Comparison of ENCODE assay signal across 9 cellular contexts in genomic region chr17:79874329-79874981, GRCh38. TPM values are rescaled to one million over a fixed set of nuclear protein-coding genes. Genes with fewer than 3 reads are reported as not detected.
DNase-seq lines count a peak whose midpoint lies in the region; ATAC-seq, FAIRE-seq and TF ChIP-seq lines count a peak whose summit lies in the region.
"Had no signal": no experiment of that assay in that cellular context is flagged by ENCODE, and none has a peak within 500 bp of the region (broad histone marks: within the 10 kb centered on the region; RNA-seq: fewer than 3 reads in every experiment).

No MANE protein-coding gene starts in this region.

- no peaks in the 10 kb centered on the region for H3K9me3 Mint-ChIP-seq in CD4-positive, alpha-beta T cell
- H3K9me3 Mint-ChIP-seq in effector memory CD8-positive, alpha-beta T cell = no peaks in the 10 kb centered on the region

- H3K4me2 ChIP-seq in OCI-LY3 (ENCODE audit: low read length) = peak overlapping the region; percentile 17; the same call in 1 of the 2 replicates
- H3K4me2 ChIP-seq in osteoblast (ENCODE audit: insufficient read depth, low read length) = no peak overlapping the region

- H3K9me3 ChIP-seq in CD4-positive, alpha-beta T cell (ENCODE audit: control insufficient read depth, low read length) = no peaks in the 10 kb centered on the region
- H3K9me3 ChIP-seq in OCI-LY3 (ENCODE audit: insufficient read depth, low read length) (no peaks in the 10 kb centered on the region), osteoblast (ENCODE audit: low read depth, low read length) (no peaks in the 10 kb centered on the region), gastrocnemius medialis (no peaks in the 10 kb centered on the region)
- H3K9me3 ChIP-seq: SJCRH30 had no signal

- CTCF ChIA-PET in CD4-positive, alpha-beta T cell (lab: Charles Lee) = interaction anchor here (1.5 kb wide), 1 partner anchor 10 kb away, joined by 4 read pairs; no protein-coding TSS in a partner anchor

- H3K9ac ChIP-seq in OCI-LY3 (ENCODE audit: low read length) = no peak overlapping the region

- H3K36me3 ChIP-seq in OCI-LY3 (replicated peaks; ENCODE audit: low read depth, low read length) (no peaks in the 10 kb centered on the region), osteoblast (ENCODE audit: insufficient read depth, low read length) (no peaks in the 10 kb centered on the region), gastrocnemius medialis (no peaks in the 10 kb centered on the region)
- H3K36me3 ChIP-seq: SJCRH30 had no signal

- H3K27me3 ChIP-seq in CD4-positive, alpha-beta T cell (ENCODE audit: control insufficient read depth, insufficient read depth, low read length) = no peaks in the 10 kb centered on the region
- H3K27me3 ChIP-seq in OCI-LY3 (ENCODE audit: low read depth, low read length) (no peaks in the 10 kb centered on the region), osteoblast (ENCODE audit: insufficient read depth, low read length) (peaks cover 3% of the 10 kb centered on the region), gastrocnemius medialis (peaks cover 0 to 5% (median 4%) of the 10 kb centered on the region in 3 donors)

- peaks cover 9% of the 10 kb centered on the region for H3K4me1 ChIP-seq in OCI-LY3 (ENCODE audit: low read length)
- H3K4me1 ChIP-seq in osteoblast (ENCODE audit: insufficient read depth, low read length) = no peaks in the 10 kb centered on the region
- no peaks in the 10 kb centered on the region for H3K4me1 ChIP-seq in gastrocnemius medialis
- H3K4me1 ChIP-seq: SJCRH30 had no signal

- no peak for TF ChIP-seq POLR2A in GM12891 (IDR thresholded peaks at IDR 0.05; ENCODE audit: low read depth, low read length)
- no peak for TF ChIP-seq POLR2A in gastrocnemius medialis (IDR thresholded peaks at IDR 0.05)

- peak; percentile 58 for TF ChIP-seq CTCF in CD4-positive, alpha-beta T cell (IDR thresholded peaks at IDR 0.05)
- TF ChIP-seq CTCF in OCI-LY3 (IDR thresholded peaks at IDR 0.05; ENCODE audit: low read depth, low read length) = peak; percentile 57
- peak; percentile 48 for TF ChIP-seq CTCF in osteoblast (IDR thresholded peaks at IDR 0.05; ENCODE audit: extremely low read depth, low read depth, low read length)
- TF ChIP-seq CTCF in gastrocnemius medialis (IDR thresholded peaks at IDR 0.05 in 4 of 5, conservative IDR thresholded peaks at IDR 0.05 in 1 of 5) = peak in 2 of 5 experiments; percentile 12 to 32

- H3K27me3 Mint-ChIP-seq in CD4-positive, alpha-beta T cell = peaks cover 15% of the 10 kb centered on the region
- peaks cover 52 to 60% of the 10 kb centered on the region in 2 donors for H3K27me3 Mint-ChIP-seq in effector memory CD8-positive, alpha-beta T cell

- ATAC-seq in CD4-positive, alpha-beta T cell (ENCODE audit: poor library complexity) = peak; percentile 82
- peak; percentile 66 for ATAC-seq in effector memory CD8-positive, alpha-beta T cell (replicated peaks)
- ATAC-seq in GM21717 (IDR thresholded peaks at IDR 0.05; ENCODE audit: unreplicated experiment) = no peak
- no peak for ATAC-seq in GM18861 (IDR thresholded peaks at IDR 0.05; ENCODE audit: unreplicated experiment)
- no peak for ATAC-seq in gastrocnemius medialis

- in situ Hi-C loops in gastrocnemius medialis (cut with MboI; ENCODE audit: low sequenced_read_pairs in 4 of 4) = no loop called here

- no peak overlapping the region for H3K4me3 ChIP-seq in OCI-LY3 (ENCODE audit: low read length)
- no peak overlapping the region for H3K4me3 ChIP-seq in osteoblast (ENCODE audit: insufficient read depth, low read length)
- no peak overlapping the region for H3K4me3 ChIP-seq in gastrocnemius medialis
- H3K4me3 ChIP-seq: SJCRH30 had no signal

- H3K79me2 ChIP-seq in OCI-LY3 (ENCODE audit: low read length) = no peaks in the 10 kb centered on the region
- H3K79me2 ChIP-seq in osteoblast (ENCODE audit: insufficient read depth, low read length) = no peaks in the 10 kb centered on the region

- H4K20me1 ChIP-seq in OCI-LY3 (ENCODE audit: insufficient read depth, low read length) (no peaks in the 10 kb centered on the region), osteoblast (ENCODE audit: insufficient read depth, low read length) (no peaks in the 10 kb centered on the region)

- no peak overlapping the region for H3K27ac Mint-ChIP-seq in CD4-positive, alpha-beta T cell
- no peak overlapping the region for H3K27ac Mint-ChIP-seq in effector memory CD8-positive, alpha-beta T cell

- H2AFZ ChIP-seq in OCI-LY3 (ENCODE audit: low read depth, low read length) (0 out of 2 replicates have a peak overlapping the region, but pooled peaks have one; percentile 4), osteoblast (ENCODE audit: low read length) (no peak overlapping the region)

- H3K36me3 Mint-ChIP-seq in CD4-positive, alpha-beta T cell (ENCODE audit: low read depth) = no peaks in the 10 kb centered on the region
- H3K36me3 Mint-ChIP-seq in effector memory CD8-positive, alpha-beta T cell (ENCODE audit: insufficient read depth) = no peaks in the 10 kb centered on the region

- H3K27ac ChIP-seq in CD4-positive, alpha-beta T cell (ENCODE audit: low read depth, low read length) = no peak overlapping the region
- no peak overlapping the region for H3K27ac ChIP-seq in OCI-LY3 (ENCODE audit: low read length)
- H3K27ac ChIP-seq in osteoblast (ENCODE audit: low read depth, low read length) = no peak overlapping the region
- H3K27ac ChIP-seq in gastrocnemius medialis = no peak overlapping the region
- H3K27ac ChIP-seq: SJCRH30 had no signal

- no peak for DNase-seq in CD4-positive, alpha-beta T cell
- DNase-seq in GM12891 (ENCODE audit: insufficient read length, low spot score) (no peak), osteoblast (ENCODE audit: insufficient read length, low spot score, missing footprints) (peak; percentile 85), gastrocnemius medialis (no peak)
- DNase-seq in effector memory CD8-positive, alpha-beta T cell = peak in 2 of 3 experiments; percentile 13 to 31

- intact Hi-C loops in CD4-positive, alpha-beta T cell (cut with DNase I, micrococcal nuclease) = no loop called here
- intact Hi-C loops in gastrocnemius medialis (cut with DNase I; ENCODE audit: low total_unique reads) = no loop called here

- no peaks in the 10 kb centered on the region for H3K4me1 Mint-ChIP-seq in CD4-positive, alpha-beta T cell (ENCODE audit: low read depth)
- H3K4me1 Mint-ChIP-seq in effector memory CD8-positive, alpha-beta T cell (ENCODE audit: low read depth in 2 of 2) = peaks cover 0 to 1% of the 10 kb centered on the region in 2 donors

- H3K4me3 Mint-ChIP-seq in CD4-positive, alpha-beta T cell = no peak overlapping the region
- no peak overlapping the region for H3K4me3 Mint-ChIP-seq in effector memory CD8-positive, alpha-beta T cell

- POLR2A ChIA-PET in CD4-positive, alpha-beta T cell (lab: Charles Lee) = interaction anchor here (0.9 kb wide), 1 partner anchor 35 kb away, joined by 3 read pairs; the partner anchor contains the start of gene CBX4

- peak; percentile 47 for FAIRE-seq in GM12891 (lab: Jason Lieb, UNC)

TF ChIP-seq in GM12891, 5 proteins besides CTCF, POLR2A, EP300 and RAD21:
- TF ChIP-seq SPI1 (IDR thresholded peaks at IDR 0.05; ENCODE audit: low read depth, low read length) (peak; percentile 24; the same call in 1 of the 2 replicates), POLR2AphosphoS5 (IDR thresholded peaks at IDR 0.05; ENCODE audit: low read depth, low read length) (no peak), TAF1 (IDR thresholded peaks at IDR 0.05; ENCODE audit: low read depth, low read length) (no peak), PAX5 (IDR thresholded peaks at IDR 0.05; ENCODE audit: insufficient read depth, low read length, severe bottlenecking) (no peak), POU2F2 (IDR thresholded peaks at IDR 0.05; ENCODE audit: low read depth, low read length) (no peak)

RNA-seq across cellular contexts. Expression of gene CBX4, which starts 35.2 kb away (rescaled TPM):
- total RNA-seq in CD4-positive, alpha-beta T cell = 100 to 1,000 TPM; 196 to 202 TPM
- polyA plus RNA-seq in GM12891 (2012; ENCODE audit: low read depth, missing spikeins) = 17.1 TPM
- total RNA-seq in osteoblast = 17.1 and 22.1 TPM in 2 replicates
- 1 to 10 TPM; 3.0 to 9.0 (median 5.3) TPM for total RNA-seq in gastrocnemius medialis

Comparison
In these comparisons a context has a peak if more than half of its experiments do, and no peak if none do; other contexts are left out.
1. ATAC-seq: peak in CD4-positive, alpha-beta T cell (single experiment) and effector memory CD8-positive, alpha-beta T cell (single experiment); none in GM21717 (single experiment), GM18861 (single experiment) and gastrocnemius medialis (0 of 2).
2. DNase-seq: peak in effector memory CD8-positive, alpha-beta T cell (2 of 3) and osteoblast (single experiment); none in CD4-positive, alpha-beta T cell (0 of 10), GM12891 (single experiment) and gastrocnemius medialis (0 of 2).